Comparison of ENCODE assay signal across 7 cellular contexts in genomic region chr13:114127473-114128347, GRCh38. TPM values are rescaled to one million over a fixed set of nuclear protein-coding genes. Genes with fewer than 3 reads are reported as not detected.
DNase-seq lines count a peak whose midpoint lies in the region; ATAC-seq and TF ChIP-seq lines count a peak whose summit lies in the region.

No MANE protein-coding gene starts in this region.

- no peak for TF ChIP-seq CTCF in GM23338 (conservative IDR thresholded peaks at IDR 0.05; ENCODE audit: low read depth in 2 of 2)
- TF ChIP-seq CTCF in heart right ventricle (IDR thresholded peaks at IDR 0.05): no peak
- no peak for TF ChIP-seq CTCF in OCI-LY7 (conservative IDR thresholded peaks at IDR 0.05; ENCODE audit: low read length)

- POLR2A ChIA-PET in activated CD4-positive, alpha-beta memory T cell treated with anti-CD3 and anti-CD28 coated beads, Interleukin-2, amount 10 ng/mL, durations not matched to agents 7 days and 5 days (lab: Charles Lee): interaction anchor here (5.9 to 9.7 kb wide), 4 partner anchors 13 to 21 kb away, joined by 81 to 166 read pairs (median 86); no protein-coding TSS in a partner anchor
- POLR2A ChIA-PET in OCI-LY7 (lab: Charles Lee): interaction anchor here (2.1 kb wide), 1 partner anchor 16 kb away, joined by 5 read pairs; no protein-coding TSS in a partner anchor

- peak overlapping the region; percentile 79 to 98 (median 87) for H3K9ac ChIP-seq in skeletal muscle tissue (ENCODE audit: low read depth in 1 of 3, low read length in 3 of 3)

- no peaks in the 10 kb centered on the region; the same call in 2 of the 3 replicates for H3K36me3 Mint-ChIP-seq in GM23338 (ENCODE audit: low read depth)
- peaks cover 66% of the 10 kb centered on the region for H3K36me3 Mint-ChIP-seq in activated CD4-positive, alpha-beta memory T cell treated with anti-CD3 and anti-CD28 coated beads, Interleukin-2, amount 10 ng/mL, durations not matched to agents 7 days and 5 days (ENCODE audit: low read depth)

- no peak overlapping the region for H3K4me3 ChIP-seq in GM23338
- peak overlapping the region in 5 of 10 donors; percentile 9 to 93 (median 37) for H3K4me3 ChIP-seq in heart right ventricle
- H3K4me3 ChIP-seq in skeletal muscle tissue (ENCODE audit: low read length in 3 of 3): peak overlapping the region; percentile 61 to 71 (median 69)
- no peak overlapping the region for H3K4me3 ChIP-seq in OCI-LY7 (ENCODE audit: low read depth, low read length, poor library complexity, severe bottlenecking)

- 32 to 44% methylated on average over 15 of the region's 15 CpGs for WGBS in heart right ventricle, 2 donors

- no peaks in the 10 kb centered on the region; the same call in 1 of the 3 replicates for H3K9me3 Mint-ChIP-seq in GM23338
- H3K9me3 Mint-ChIP-seq in activated CD4-positive, alpha-beta memory T cell treated with anti-CD3 and anti-CD28 coated beads, Interleukin-2, amount 10 ng/mL, durations not matched to agents 7 days and 5 days: peaks cover 8% of the 10 kb centered on the region

- H2AFZ ChIP-seq in GM23338 (no peak overlapping the region), OCI-LY7 (ENCODE audit: low read length) (no peak overlapping the region)

- intact Hi-C loops in heart right ventricle (cut with DNase I): loop anchor here in 4 of 10 donors (5.0 to 10.0 kb wide), 2 partner anchors 60 to 63 kb away; no protein-coding TSS in a partner anchor
- intact Hi-C loops in head of caudate nucleus (cut with DNase I): no loop called here
- intact Hi-C loops in OCI-LY7 (cut with micrococcal nuclease; ENCODE audit: unreplicated experiment): loop anchor here (2.0 kb wide), 1 partner anchor 101 kb away; no protein-coding TSS in a partner anchor

- H3K27ac Mint-ChIP-seq in GM23338: peak overlapping the region; percentile 34
- H3K27ac Mint-ChIP-seq in activated CD4-positive, alpha-beta memory T cell treated with anti-CD3 and anti-CD28 coated beads, Interleukin-2, amount 10 ng/mL, durations not matched to agents 7 days and 5 days: peak overlapping the region; percentile 92

- no peak for ATAC-seq in GM23338
- peak in 5 of 8 donors; percentile 18 to 41 (median 25) for ATAC-seq in heart right ventricle

- H3K27me3 Mint-ChIP-seq in GM23338 (ENCODE audit: insufficient read depth, low read depth, poor library complexity): peaks cover 29% of the 10 kb centered on the region
- H3K27me3 Mint-ChIP-seq in activated CD4-positive, alpha-beta memory T cell treated with anti-CD3 and anti-CD28 coated beads, Interleukin-2, amount 10 ng/mL, durations not matched to agents 7 days and 5 days: no peaks in the 10 kb centered on the region

- H4K20me1 ChIP-seq in GM23338 (replicated peaks; ENCODE audit: insufficient read depth): peaks cover 10% of the 10 kb centered on the region
- H4K20me1 ChIP-seq in OCI-LY7 (ENCODE audit: insufficient read depth, low read length): peaks cover 8% of the 10 kb centered on the region; the same call in 1 of the 2 replicates

- H3K79me2 ChIP-seq in GM23338 (replicated peaks; ENCODE audit: insufficient read depth): peaks cover 81% of the 10 kb centered on the region
- no peaks in the 10 kb centered on the region for H3K79me2 ChIP-seq in OCI-LY7 (ENCODE audit: insufficient read depth, low read depth, low read length)

- H3K9me3 ChIP-seq in heart right ventricle (no peaks in the 10 kb centered on the region), skeletal muscle tissue (ENCODE audit: control insufficient read depth in 3 of 3, low read length in 3 of 3) (no peaks in the 10 kb centered on the region), OCI-LY7 (ENCODE audit: low read length) (no peaks in the 10 kb centered on the region)

- H3K4me1 Mint-ChIP-seq in GM23338: peaks cover 61% of the 10 kb centered on the region
- peaks cover 79% of the 10 kb centered on the region for H3K4me1 Mint-ChIP-seq in activated CD4-positive, alpha-beta memory T cell treated with anti-CD3 and anti-CD28 coated beads, Interleukin-2, amount 10 ng/mL, durations not matched to agents 7 days and 5 days

- DNase-seq in GM23338 (ENCODE audit: low spot score) (no peak), heart right ventricle (no peak), head of caudate nucleus (no peak), NCI-H1092 (lab: John Stamatoyannopoulos, UW) (no peak), OCI-LY7 (ENCODE audit: low spot score) (no peak)
- DNase-seq in activated CD4-positive, alpha-beta memory T cell treated with anti-CD3 and anti-CD28 coated beads, Interleukin-2, amount 10 ng/mL, durations not matched to agents 7 days and 5 days: no peak

- H3K4me3 Mint-ChIP-seq in GM23338: no peak overlapping the region; the same call in 2 of the 3 replicates
- peak overlapping the region; percentile 97 for H3K4me3 Mint-ChIP-seq in activated CD4-positive, alpha-beta memory T cell treated with anti-CD3 and anti-CD28 coated beads, Interleukin-2, amount 10 ng/mL, durations not matched to agents 7 days and 5 days

- H3K4me1 ChIP-seq in GM23338 (ENCODE audit: insufficient read depth) (peaks cover 25% of the 10 kb centered on the region), heart right ventricle (peaks cover 25 to 79% (median 52%) of the 10 kb centered on the region in 9 donors), skeletal muscle tissue (ENCODE audit: control insufficient read depth in 3 of 3, insufficient read depth in 3 of 3, low read length in 3 of 3) (peaks cover 67 to 91% (median 69%) of the 10 kb centered on the region in 3 donors), OCI-LY7 (ENCODE audit: insufficient read depth, low read length, poor library complexity, severe bottlenecking) (peaks cover 40% of the 10 kb centered on the region)

- CTCF ChIA-PET in activated CD4-positive, alpha-beta memory T cell treated with anti-CD3 and anti-CD28 coated beads, Interleukin-2, amount 10 ng/mL, durations not matched to agents 7 days and 5 days (lab: Charles Lee): interaction anchor here (0.6 to 6.7 kb wide), 6 partner anchors 10 to 542 kb away, joined by 3 to 26 read pairs (median 4); no protein-coding TSS in a partner anchor
- CTCF ChIA-PET in OCI-LY7 (lab: Charles Lee; ENCODE audit: unreplicated experiment): no interaction called here

- H3K27ac ChIP-seq in GM23338 (ENCODE audit: low read depth) (peak overlapping the region; percentile 26; the same call in 1 of the 2 replicates), heart right ventricle (peak overlapping the region in 9 of 10 donors; percentile 55 to 92 (median 77)), skeletal muscle tissue (ENCODE audit: low read depth, low read length) (peak overlapping the region; percentile 97), OCI-LY7 (ENCODE audit: low read depth, low read length, poor library complexity, severe bottlenecking) (no peak overlapping the region)

- H3K4me2 ChIP-seq in GM23338: no peak overlapping the region
- no peak overlapping the region for H3K4me2 ChIP-seq in OCI-LY7 (ENCODE audit: low read length)

- H3K9me2 ChIP-seq in GM23338 (ENCODE audit: insufficient read depth): no peaks in the 10 kb centered on the region
- H3K9me2 ChIP-seq in OCI-LY7 (ENCODE audit: insufficient read depth, low read length): no peaks in the 10 kb centered on the region

- H3K36me3 ChIP-seq in GM23338 (ENCODE audit: insufficient read depth) (no peaks in the 10 kb centered on the region), heart right ventricle (no peaks in the 10 kb centered on the region), skeletal muscle tissue (ENCODE audit: control insufficient read depth in 3 of 3, insufficient read depth in 3 of 3, low read length in 3 of 3) (no peaks in the 10 kb centered on the region), OCI-LY7 (ENCODE audit: insufficient read depth, low read length) (no peaks in the 10 kb centered on the region)

- H3F3A ChIP-seq in GM23338 (replicated peaks; ENCODE audit: low read depth): 0 out of 2 replicates have a peak, but pooled peaks cover 8% of the 10 kb centered on the region

- no TSS peak for BruUV-seq in OCI-LY7 (replicated peaks; lab: Mats Ljungman, UMichigan)

- H3K27me3 ChIP-seq in GM23338 (ENCODE audit: insufficient read depth) (peaks cover 5% of the 10 kb centered on the region; the same call in 1 of the 2 replicates), heart right ventricle (no peaks in the 10 kb centered on the region), skeletal muscle tissue (ENCODE audit: control insufficient read depth in 3 of 3, insufficient read depth in 3 of 3, low read length in 3 of 3) (no peaks in the 10 kb centered on the region)

TF ChIP-seq in GM23338, 12 proteins besides CTCF, POLR2A, EP300 and RAD21 (continues in another document):
- TF ChIP-seq JUNB (IDR thresholded peaks at IDR 0.05; ENCODE audit: unreplicated experiment) (no peak), STAT1 (IDR thresholded peaks at IDR 0.05; ENCODE audit: unreplicated experiment) (no peak), ZNF114 (CRISPR knock-in tag; IDR thresholded peaks at IDR 0.05) (no peak), ETS1 (IDR thresholded peaks at IDR 0.05) (no peak), NANOG (IDR thresholded peaks at IDR 0.05; ENCODE audit: borderline replicate concordance) (no peak), EZH2phosphoT487 (IDR thresholded peaks at IDR 0.05; ENCODE audit: unreplicated experiment) (no peak)

RNA-seq across cellular contexts. Expression of gene RASA3, which starts 4.7 kb away (rescaled TPM):
- total RNA-seq in GM23338 (2014; rRNA removed; shearing (Covaris generic)): 18.7 and 20.7 TPM in 2 replicates
- polyA plus RNA-seq in GM23338 (2016; fragmentation: Nextera tagmentation; extraction: Ambion mirVana) (11.2 and 11.7 TPM in 2 replicates), heart right ventricle (1 to 10 TPM; 6.8 to 7.3 TPM)
- total RNA-seq in activated CD4-positive, alpha-beta memory T cell treated with anti-CD3 and anti-CD28 coated beads, Interleukin-2, amount 10 ng/mL, durations not matched to agents 7 days and 5 days: 10 to 100 TPM; 97.2 to 99.3 TPM
- total RNA-seq in heart right ventricle (10 to 100 TPM in 7 of 10 donors, 1 to 10 TPM in 3; 7.3 to 16.9 (median 10.6) TPM), skeletal muscle tissue (14.1 TPM), OCI-LY7 (2022) (15.0 and 17.9 TPM in 2 replicates)
- total RNA-seq in OCI-LY7 (2014; rRNA removed; shearing (Covaris generic)): 3.6 and 4.4 TPM in 2 replicates

RNA-seq across cellular contexts. Expression of gene CFAP97D2, which starts 51.3 kb away (rescaled TPM):
- total RNA-seq in GM23338 (2014; rRNA removed; shearing (Covaris generic)): not detected in 2 replicates
- polyA plus RNA-seq in GM23338 (2016; fragmentation: Nextera tagmentation; extraction: Ambion mirVana) (not detected in 2 replicates), heart right ventricle (not detected)
- not detected for total RNA-seq in activated CD4-positive, alpha-beta memory T cell treated with anti-CD3 and anti-CD28 coated beads, Interleukin-2, amount 10 ng/mL, durations not matched to agents 7 days and 5 days
- total RNA-seq in heart right ventricle (not detected), skeletal muscle tissue (not detected), OCI-LY7 (2022) (not detected in 2 replicates)
- total RNA-seq in OCI-LY7 (2014; rRNA removed; shearing (Covaris generic)): not detected in 2 replicates

Comparison
In these comparisons a context has a peak if more than half of its experiments do, and no peak if none do; other contexts are left out.
1. H3K4me3 ChIP-seq: peak in skeletal muscle tissue (3 of 3); none in GM23338 (single experiment) and OCI-LY7 (single experiment).